In genomic region chr18:54776282-54776977, GRCh38 we compare ENCODE assay signal across 8 cellular contexts. TPM values are rescaled to one million over a fixed set of nuclear protein-coding genes. Genes with fewer than 3 reads are reported as not detected.
DNase-seq lines count a peak whose midpoint lies in the region; ATAC-seq, FAIRE-seq and TF ChIP-seq lines count a peak whose summit lies in the region.

No MANE protein-coding gene starts in this region.

- 29% methylated on average over 8 of the region's 8 CpGs for WGBS in K562 (ENCODE audit: insufficient coverage, low coverage, missing lambda C conversion rate)
- 92 to 93% methylated on average over 7 to 8 of the region's 8 CpGs for WGBS in endodermal cell (ENCODE audit: insufficient coverage in 1 of 2, insufficient read length in 1 of 2), 2 experiments

- H3K36me3 ChIP-seq in K562 (ENCODE audit: control insufficient read depth, insufficient read depth, low read length) (no peaks in the 10 kb centered on the region), neural progenitor cell (no peaks in the 10 kb centered on the region), endodermal cell (ENCODE audit: control insufficient read depth, insufficient read depth, low read length) (no peaks in the 10 kb centered on the region)

- TF ChIP-seq POLR2A in K562 (conservative IDR thresholded peaks at IDR 0.05), result no peak

- H3K36me3 Mint-ChIP-seq in Calu3 (ENCODE audit: insufficient read depth, unreplicated experiment) (peaks cover 18% of the 10 kb centered on the region), neural progenitor cell (no peaks in the 10 kb centered on the region), endodermal cell (ENCODE audit: low read depth) (no peaks in the 10 kb centered on the region)

- H3F3A ChIP-seq in neural progenitor cell (ENCODE audit: low read depth), result no peaks in the 10 kb centered on the region

- no peaks in the 10 kb centered on the region for H3K27me3 ChIP-seq in K562 (ENCODE audit: control insufficient read depth in 2 of 2, insufficient read depth in 2 of 2, low read length in 2 of 2)
- no peaks in the 10 kb centered on the region for H3K27me3 ChIP-seq in neural progenitor cell
- H3K27me3 ChIP-seq in endodermal cell (ENCODE audit: control insufficient read depth, insufficient read depth, low read length, poor library complexity, severe bottlenecking), result no peaks in the 10 kb centered on the region

- no peaks in the 10 kb centered on the region for H3K9me1 ChIP-seq in K562 (ENCODE audit: control insufficient read depth, insufficient read depth, low read length)

- FAIRE-seq in HTR-8/SVneo (lab: Jason Lieb, UNC) (no peak), K562 (lab: Jason Lieb, UNC) (no peak)

- BruUV-seq in Calu3 (replicated peaks; lab: Mats Ljungman, UMichigan) (no TSS peak), K562 (replicated peaks; lab: Mats Ljungman, UMichigan) (no TSS peak)

- TF ChIP-seq EP300 in K562 (IDR thresholded peaks at IDR 0.05; ENCODE audit: low read length), result no peak

- intact Hi-C loops in Calu3 (cut with micrococcal nuclease; ENCODE audit: unreplicated experiment), result loop anchor here (1.0 to 2.0 kb wide), 4 partner anchors 54 to 207 kb away; no protein-coding TSS in a partner anchor
- intact Hi-C loops in K562 (cut with micrococcal nuclease), result loop anchor here (10.0 kb wide), 1 partner anchor 88 kb away; no protein-coding TSS in a partner anchor

- no peak for TF ChIP-seq RAD21 in K562 (CRISPR knock-in tag; conservative IDR thresholded peaks at IDR 0.05 in 1 of 2, IDR thresholded peaks at IDR 0.05 in 1 of 2)

- CTCF ChIA-PET in Calu3 (lab: Charles Lee), result interaction anchor here (1.4 kb wide), 1 partner anchor 97 kb away, joined by 5 read pairs; no protein-coding TSS in a partner anchor
- CTCF ChIA-PET in K562 (lab: Yijun Ruan, JAX; ENCODE audit: low intra/inter-chr PET ratio), result no interaction called here

- H4K20me1 ChIP-seq in K562 (replicated peaks; ENCODE audit: control insufficient read depth, insufficient read depth, low read length) (no peaks in the 10 kb centered on the region), neural progenitor cell (ENCODE audit: low read depth) (no peaks in the 10 kb centered on the region)

- DNase-seq in Calu3 (peak; percentile 81), HTR-8/SVneo (ENCODE audit: insufficient read length, low spot score) (peak; percentile 58), K562 (ENCODE audit: extremely low read depth in 1 of 4, low spot score in 3 of 4) (peak in 2 of 4 experiments; percentile 3 to 23), renal cortical epithelial cell (ENCODE audit: low read depth) (peak; percentile 100), neural progenitor cell (ENCODE audit: low spot score) (no peak), NK-92 (lab: John Stamatoyannopoulos, UW; ENCODE audit: unreplicated experiment) (no peak), endodermal cell (no peak)

- H3K4me3 Mint-ChIP-seq in Calu3 (ENCODE audit: low read depth, unreplicated experiment), result peak overlapping the region; percentile 1
- H3K4me3 Mint-ChIP-seq in neural progenitor cell, result no peak overlapping the region
- H3K4me3 Mint-ChIP-seq in endodermal cell, result no peak overlapping the region

- H3K9me3 ChIP-seq in K562 (replicated peaks; ENCODE audit: control insufficient read depth, insufficient read depth, low read depth, low read length) (no peaks in the 10 kb centered on the region), neural progenitor cell (ENCODE audit: low read depth) (no peaks in the 10 kb centered on the region), endodermal cell (ENCODE audit: control insufficient read depth, low read length) (no peaks in the 10 kb centered on the region)

- H3K27ac ChIP-seq in K562 (ENCODE audit: extremely low read depth, low read depth, low read length) (no peak overlapping the region; the same call in 2 of the 3 replicates), neural progenitor cell (no peak overlapping the region), endodermal cell (ENCODE audit: low read depth, low read length) (no peak overlapping the region)

- H3K27me3 Mint-ChIP-seq in Calu3 (ENCODE audit: unreplicated experiment), result no peaks in the 10 kb centered on the region
- H3K27me3 Mint-ChIP-seq in neural progenitor cell (ENCODE audit: insufficient read depth, low read depth), result peaks cover 9% of the 10 kb centered on the region
- H3K27me3 Mint-ChIP-seq in endodermal cell (ENCODE audit: insufficient read depth), result peaks cover 8% of the 10 kb centered on the region

- H3K4me2 ChIP-seq in K562 (ENCODE audit: insufficient read depth, low read length), result no peak overlapping the region
- H3K4me2 ChIP-seq in neural progenitor cell, result no peak overlapping the region

- POLR2A ChIA-PET in K562 (lab: Yijun Ruan, JAX), result no interaction called here

- ATAC-seq in GM21381 (IDR thresholded peaks at IDR 0.05; ENCODE audit: unreplicated experiment) (peak; percentile 49), K562 (no peak; the same call in 2 of the 3 replicates)

- no peak overlapping the region for H3K9ac ChIP-seq in K562 (ENCODE audit: insufficient read depth in 1 of 2, low read depth in 2 of 2, low read length in 2 of 2)
- H3K9ac ChIP-seq in neural progenitor cell, result no peak overlapping the region
- no peak overlapping the region for H3K9ac ChIP-seq in endodermal cell (ENCODE audit: extremely low read depth, low read length, poor library complexity, severe bottlenecking)

- H3K9me3 Mint-ChIP-seq in Calu3 (ENCODE audit: low read depth, unreplicated experiment), result no peaks in the 10 kb centered on the region
- H3K9me3 Mint-ChIP-seq in neural progenitor cell, result no peaks in the 10 kb centered on the region
- no peaks in the 10 kb centered on the region for H3K9me3 Mint-ChIP-seq in endodermal cell

- H3K4me3 ChIP-seq in K562 (no peak overlapping the region), neural progenitor cell (no peak overlapping the region), endodermal cell (ENCODE audit: low read length) (no peak overlapping the region)

- H2AFZ ChIP-seq in K562 (ENCODE audit: low read depth, low read length) (no peak overlapping the region), neural progenitor cell (replicated peaks) (no peak overlapping the region)

- peaks cover 67% of the 10 kb centered on the region for H3K4me1 Mint-ChIP-seq in Calu3 (ENCODE audit: low read depth, unreplicated experiment)
- H3K4me1 Mint-ChIP-seq in neural progenitor cell, result peaks cover 6% of the 10 kb centered on the region
- peaks cover 5% of the 10 kb centered on the region for H3K4me1 Mint-ChIP-seq in endodermal cell

- H3K4me1 ChIP-seq in K562 (replicated peaks in 1 of 2; ENCODE audit: control insufficient read depth in 2 of 2, insufficient read depth in 2 of 2, low read length in 2 of 2) (peaks cover 0 to 2% of the 10 kb centered on the region in 2 experiments; a peak in 2 of 5 replicates), neural progenitor cell (no peaks in the 10 kb centered on the region), endodermal cell (ENCODE audit: control insufficient read depth, insufficient read depth, low read length) (peaks cover 3% of the 10 kb centered on the region)

- H3K27ac Mint-ChIP-seq in Calu3 (ENCODE audit: unreplicated experiment), result peak overlapping the region; percentile 84
- no peak overlapping the region for H3K27ac Mint-ChIP-seq in neural progenitor cell
- H3K27ac Mint-ChIP-seq in endodermal cell, result no peak overlapping the region

- TF ChIP-seq CTCF in Calu3 (IDR thresholded peaks at IDR 0.05; ENCODE audit: unreplicated experiment), result no peak
- TF ChIP-seq CTCF in K562 (IDR thresholded peaks at IDR 0.05 in 2 of 3, conservative IDR thresholded peaks at IDR 0.05 in 1 of 3; ENCODE audit: insufficient read depth in 2 of 3, low read depth in 1 of 3, low read length in 3 of 3), result no peak
- TF ChIP-seq CTCF in neural progenitor cell (IDR thresholded peaks at IDR 0.05), result no peak
- no peak for TF ChIP-seq CTCF in endodermal cell (conservative IDR thresholded peaks at IDR 0.05)

- H3K79me2 ChIP-seq in K562 (ENCODE audit: control insufficient read depth, insufficient read depth, low read length) (no peaks in the 10 kb centered on the region; the same call in 2 of the 3 replicates), neural progenitor cell (ENCODE audit: low read depth) (no peaks in the 10 kb centered on the region)

- in situ Hi-C loops in K562 (cut with MboI), result no loop called here

TF ChIP-seq in K562, 482 proteins besides CTCF, POLR2A, EP300 and RAD21 (continues in another document):
- TF ChIP-seq BRD9 (IDR thresholded peaks at IDR 0.05; ENCODE audit: low read depth, partially characterized antibody), result no peak
- no peak for TF ChIP-seq KLF16 (IDR thresholded peaks at IDR 0.05)
- peak; percentile 15; the same call in 1 of the 2 replicates for TF ChIP-seq ARID1B (IDR thresholded peaks at IDR 0.05)

RNA-seq across cellular contexts. Expression of gene RAB27B, which starts 51.8 kb away (rescaled TPM):
- total RNA-seq in Calu3 (2022) (38.3 and 60.6 TPM in 2 replicates), K562 (2014; rRNA removed) (0.91 and 1.8 TPM in 2 replicates), K562 (2014; rRNA removed; fragmentation: Illumina TruSeq; extraction: Trizol) (2.4 and 2.5 TPM in 2 replicates), K562 (2015; rRNA removed; fragmentation: Illumina TruSeq; extraction: Trizol) (5.0 and 5.7 TPM in 2 replicates), K562 (2021) (2.0 and 3.1 TPM in 2 replicates), renal cortical epithelial cell (3.3 and 4.0 TPM in 2 replicates), neural progenitor cell (ENCODE audit: low replicate concordance) (0.43 and 5.0 TPM in 2 replicates), endodermal cell (under 1 TPM; 0.40 to 0.99 TPM)
- total RNA-seq in K562 (2011; cell fraction: chromatin; rRNA removed; ENCODE audit: low replicate concordance), result 0.37 and 1.9 TPM in 2 replicates
- 0.17 and 0.26 TPM in 2 replicates for total RNA-seq in K562 (2011; cell fraction: nucleolus; rRNA removed)
- total RNA-seq in K562 (2011; cell fraction: nucleoplasm; rRNA removed), result 0.66 and 1.1 TPM in 2 replicates
- polyA plus RNA-seq in K562 (2011; rRNA removed) (0.19 and 2.5 TPM in 2 replicates), K562 (2014; fragmentation: Illumina TruSeq; extraction: Trizol) (1.2 TPM in 2 replicates), K562 (2014; fragmentation: Nextera tagmentation; extraction: Ambion mirVana) (under 1 TPM; 0.44 to 0.71 TPM), K562 (2014; rRNA removed) (0.67 and 1.0 TPM in 2 replicates)
- 0.07 and 1.2 TPM in 2 replicates for polyA plus RNA-seq in K562 (2011; cell fraction: cytosol; rRNA removed)
- polyA plus RNA-seq in K562 (2011; cell fraction: nucleus; rRNA removed), result 0.45 and 2.0 TPM in 2 replicates
- 2.4 and 3.7 TPM in 2 replicates for polyA plus RNA-seq in K562 (2012)
- polyA minus RNA-seq in K562 (2011; rRNA and poly(A)+ RNA removed), result 0.87 and 3.0 TPM in 2 replicates
- 0.73 and 2.3 TPM in 2 replicates for polyA minus RNA-seq in K562 (2011; cell fraction: cytosol; rRNA and poly(A)+ RNA removed)
- polyA minus RNA-seq in K562 (2011; cell fraction: nucleus; rRNA and poly(A)+ RNA removed), result 0.33 and 1.1 TPM in 2 replicates
- 0.25 TPM for polyA plus RNA-seq in endodermal cell (2013, experiment 1 of 2)
- polyA plus RNA-seq in endodermal cell (2013, experiment 2 of 2), result 0.29 TPM

Comparison
In these comparisons a context has a peak if more than half of its experiments do, and no peak if none do; other contexts are left out.
1. DNase-seq: peak in Calu3 (single experiment), HTR-8/SVneo (single experiment) and renal cortical epithelial cell (single experiment); none in neural progenitor cell (single experiment), NK-92 (single experiment) and endodermal cell (single experiment).